Comparison of ENCODE assay signal across 9 cellular contexts in genomic region chrX:100410083-100410590, GRCh38. TPM values are rescaled to one million over a fixed set of nuclear protein-coding genes. Genes with fewer than 3 reads are reported as not detected.
DNase-seq lines count a peak whose midpoint lies in the region; ATAC-seq, FAIRE-seq and TF ChIP-seq lines count a peak whose summit lies in the region.
"Had no signal": no experiment of that assay in that cellular context is flagged by ENCODE, and none has a peak within 500 bp of the region (broad histone marks: within the 10 kb centered on the region; RNA-seq: fewer than 3 reads in every experiment).

PCDH19 (minus strand) TSS chrX:100410273; CDS start chrX:100408597, 1,676 bp downstream.

- 4 to 49% (median 6%) methylated on average over 10 to 49 of the region's 49 CpGs for WGBS in spleen, 5 donors

- intact Hi-C loops in spleen (cut with DNase I; ENCODE audit: low total_unique reads) = no loop called here

- peaks cover 48% of the 10 kb centered on the region for H3K27me3 Mint-ChIP-seq in central memory CD8-positive, alpha-beta T cell

- H3K36me3 ChIP-seq in keratinocyte (ENCODE audit: control insufficient read depth in 2 of 2, extremely low read depth in 1 of 2, insufficient read depth in 2 of 2, low read length in 2 of 2) (no peaks in the 10 kb centered on the region), spleen (no peaks in the 10 kb centered on the region)

- no peak for TF ChIP-seq CTCF in keratinocyte (optimal IDR thresholded peaks at IDR 0.05 in 1 of 3, IDR thresholded peaks at IDR 0.05 in 1 of 3, conservative IDR thresholded peaks at IDR 0.05 in 1 of 3; ENCODE audit: extremely low read depth in 1 of 3, insufficient read depth in 2 of 3, low read length in 3 of 3)
- no peak for TF ChIP-seq CTCF in spleen (IDR thresholded peaks at IDR 0.05 in 8 of 11, conservative IDR thresholded peaks at IDR 0.05 in 3 of 11)

- H3K27me3 ChIP-seq in keratinocyte (ENCODE audit: control insufficient read depth, extremely low read depth, insufficient read depth, low read length) = peaks cover 57% of the 10 kb centered on the region
- H3K27me3 ChIP-seq in spleen (replicated peaks in 1 of 7) = peaks cover 0 to 92% (median 73%) of the 10 kb centered on the region in 7 donors

- no peak for ATAC-seq in central memory CD8-positive, alpha-beta T cell (replicated peaks; ENCODE audit: extremely low read depth, poor library complexity, severe bottlenecking)
- ATAC-seq in HG02885 (IDR thresholded peaks at IDR 0.05; ENCODE audit: poor library complexity, unreplicated experiment) = no peak

- no peaks in the 10 kb centered on the region for H3K4me1 Mint-ChIP-seq in central memory CD8-positive, alpha-beta T cell

- no peaks in the 10 kb centered on the region for H4K20me1 ChIP-seq in keratinocyte (ENCODE audit: control insufficient read depth, extremely low read depth, insufficient read depth, low read length)

- DNase-seq in NCI-H1417 (lab: John Stamatoyannopoulos, UW) (peak; percentile 39 to 68 (median 57)), NCI-H1417 treated with DMSO at 0.1 percent for 48 hours (lab: John Stamatoyannopoulos, UW) (no peak), NCI-H774 (lab: John Stamatoyannopoulos, UW) (peak; percentile 30), keratinocyte (ENCODE audit: low read depth, low spot score) (no peak), spleen (peak; percentile 81), GM19240 (ENCODE audit: insufficient read length, low spot score) (no peak)
- no peak for DNase-seq in central memory CD8-positive, alpha-beta T cell (ENCODE audit: low spot score in 2 of 2)

- H3K4me3 ChIP-seq in keratinocyte (ENCODE audit: control insufficient read depth in 2 of 3, extremely low read depth in 1 of 3, insufficient read depth in 2 of 3, low read depth in 1 of 3, low read length in 3 of 3) (peak within 1 kb of the TSS in 2 of 3 experiments; percentile 9 to 22), spleen (peak within 1 kb of the TSS in 7 of 8 donors; percentile 20 to 64 (median 32))

- H3K4me1 ChIP-seq in keratinocyte (ENCODE audit: control insufficient read depth, extremely low read depth, insufficient read depth, low read length) (no peaks in the 10 kb centered on the region), spleen (peaks cover 0 to 41% (median 20%) of the 10 kb centered on the region in 6 donors)

- FAIRE-seq in keratinocyte (lab: Jason Lieb, UNC) = no peak
- FAIRE-seq: A204.1 had no signal

- H3K9me3 Mint-ChIP-seq in central memory CD8-positive, alpha-beta T cell = no peaks in the 10 kb centered on the region

- H3K27ac ChIP-seq in keratinocyte (ENCODE audit: control insufficient read depth, insufficient read depth, low read length) = no peak within 1 kb of the TSS
- no peak within 1 kb of the TSS for H3K27ac ChIP-seq in spleen

- no peaks in the 10 kb centered on the region for H3K9me1 ChIP-seq in keratinocyte (ENCODE audit: control insufficient read depth, extremely low read depth, insufficient read depth, low read length)

- H3K4me3 Mint-ChIP-seq in central memory CD8-positive, alpha-beta T cell = peak within 1 kb of the TSS; percentile 42

- dilution Hi-C loops in keratinocyte (cut with MboI; ENCODE audit: extremely low pct_ligation_motif_present, low sequenced_read_pairs) = no loop called here

- peaks cover 16% of the 10 kb centered on the region for H3K9me3 ChIP-seq in keratinocyte (ENCODE audit: control insufficient read depth, low read depth, low read length)
- H3K9me3 ChIP-seq in spleen = no peaks in the 10 kb centered on the region

- H3K79me2 ChIP-seq in keratinocyte (ENCODE audit: control insufficient read depth, insufficient read depth, low read length) = no peaks in the 10 kb centered on the region

- peaks cover 3% of the 10 kb centered on the region for H3K36me3 Mint-ChIP-seq in central memory CD8-positive, alpha-beta T cell (ENCODE audit: insufficient read depth)

- H2AFZ ChIP-seq in keratinocyte (ENCODE audit: control insufficient read depth, low read length) = peak within 1 kb of the TSS; percentile 11

- H3K27ac Mint-ChIP-seq in central memory CD8-positive, alpha-beta T cell (ENCODE audit: low read depth) = no peak within 1 kb of the TSS

- H3K4me2 ChIP-seq in keratinocyte (ENCODE audit: control insufficient read depth, extremely low read depth, insufficient read depth, low read depth, low read length) = peak within 1 kb of the TSS; percentile 51

- TF ChIP-seq POLR2A in spleen (IDR thresholded peaks at IDR 0.05) = no peak

- H3K9ac ChIP-seq in keratinocyte (ENCODE audit: control insufficient read depth, extremely low read depth, insufficient read depth, low read length) = no peak within 1 kb of the TSS

RNA-seq across cellular contexts. Expression of gene PCDH19, which starts in this region (rescaled TPM):
- polyA plus RNA-seq in keratinocyte (0.01 TPM in 2 of 3 replicates, not detected in the other), spleen (under 1 TPM; 0.02 to 0.06 (median 0.02) TPM)
- not detected for polyA plus RNA-seq in keratinocyte (2011; ENCODE audit: low read depth)
- 0.01 TPM in 1 of 2 replicates, not detected in the other for polyA plus RNA-seq in keratinocyte (2011; cell fraction: cytosol; rRNA removed)
- polyA plus RNA-seq in keratinocyte (2011; cell fraction: nucleus; rRNA removed) = 0.03 and 0.05 TPM in 2 replicates
- polyA plus RNA-seq in keratinocyte (2012; ENCODE audit: low replicate concordance) = 0.02 and 0.07 TPM in 2 replicates
- polyA minus RNA-seq in keratinocyte = 0.03 TPM in 1 of 3 replicates, not detected in the others
- polyA minus RNA-seq in keratinocyte (2011; cell fraction: cytosol; rRNA and poly(A)+ RNA removed) = not detected
- 0.11 and 0.16 TPM in 2 replicates for polyA minus RNA-seq in keratinocyte (2011; cell fraction: nucleus; rRNA and poly(A)+ RNA removed)
- total RNA-seq in spleen = under 1 TPM; 0.06 to 0.34 (median 0.09) TPM

Comparison
In these comparisons a context has a peak if more than half of its experiments do, and no peak if none do; other contexts are left out.
1. DNase-seq: peak in NCI-H1417 (3 of 3) and NCI-H774 (single experiment); none in NCI-H1417 treated with DMSO at 0.1 percent for 48 hours (single experiment), central memory CD8-positive, alpha-beta T cell (0 of 2), keratinocyte (single experiment) and GM19240 (single experiment).
2. Peak in DNase-seq and H3K4me3 ChIP-seq in spleen; RNA of the gene not detected or under 1 TPM.